Comparison of ENCODE assay signal across 1 cellular context in the genomic region with DNA sequence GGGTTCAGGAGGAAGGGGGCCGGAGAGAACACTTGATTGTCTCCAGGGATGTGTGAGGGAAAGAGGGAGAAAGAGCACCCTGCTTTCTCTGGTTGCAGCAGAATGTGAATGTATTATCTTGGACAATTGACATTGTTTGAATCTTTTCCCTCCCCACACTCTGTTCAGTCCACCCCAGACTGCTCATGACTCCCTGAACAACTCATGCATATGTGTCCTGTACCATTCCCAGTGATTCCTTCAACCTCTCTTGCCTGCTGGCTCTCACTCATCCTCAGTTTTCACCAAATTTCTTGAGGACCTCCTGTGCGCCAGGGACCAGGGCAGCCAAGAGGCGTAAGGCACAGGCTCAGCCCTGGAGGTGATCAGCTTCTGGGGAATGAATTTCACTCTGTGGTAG.
TF ChIP-seq lines count a peak whose summit lies in the region.

No MANE protein-coding gene starts in this region.

TF ChIP-seq in H1, 55 proteins besides CTCF, POLR2A, EP300 and RAD21:
- no peak for TF ChIP-seq CREB1 (IDR thresholded peaks at IDR 0.05)
- TF ChIP-seq HDAC6 (IDR thresholded peaks at IDR 0.05; ENCODE audit: low read depth, low read length): no peak
- no peak for TF ChIP-seq KDM1A (IDR thresholded peaks at IDR 0.05; ENCODE audit: borderline replicate concordance, low read length)
- TF ChIP-seq CHD1 (IDR thresholded peaks at IDR 0.05; ENCODE audit: low read depth, low read length): no peak
- TF ChIP-seq EZH2 (IDR thresholded peaks at IDR 0.05; ENCODE audit: low read depth, low read length, severe bottlenecking): no peak
- TF ChIP-seq SRF (IDR thresholded peaks at IDR 0.05; ENCODE audit: low read depth, low read length): no peak
- no peak for TF ChIP-seq RXRA (IDR thresholded peaks at IDR 0.05; ENCODE audit: insufficient read depth, low read depth, low read length)
